19 cellular contexts compared by ENCODE assay signal in the genomic region with DNA sequence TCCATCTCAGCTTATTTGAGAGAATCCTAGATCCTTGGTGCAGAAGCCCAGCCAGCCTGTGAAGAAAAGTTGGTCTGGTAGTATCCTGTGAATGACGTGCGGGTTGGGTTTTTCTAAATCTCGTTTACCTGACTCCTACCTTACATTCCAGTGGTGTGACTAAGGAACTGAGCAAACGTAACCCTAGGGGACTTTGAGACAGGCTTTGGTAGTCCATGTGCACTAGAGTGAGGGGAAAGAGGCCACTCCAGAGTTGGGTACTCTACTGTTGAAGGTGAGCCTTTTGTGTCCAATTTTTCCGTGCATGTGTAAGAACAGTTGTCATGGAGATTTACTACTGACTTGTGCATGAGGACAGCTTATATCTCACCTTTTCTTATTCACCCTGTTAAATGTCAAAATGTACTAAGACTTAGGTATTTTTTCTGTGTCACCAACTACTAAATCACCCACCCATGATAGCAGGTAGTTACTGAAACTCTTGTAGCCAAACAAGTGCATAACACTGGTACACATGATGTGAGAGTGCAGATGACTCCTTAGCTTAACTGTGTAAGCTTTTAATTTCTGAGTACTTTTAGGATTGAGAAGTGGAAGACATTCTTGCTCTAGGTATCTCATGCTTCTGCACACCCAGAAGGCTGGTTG. TPM values are rescaled to one million over a fixed set of nuclear protein-coding genes. Genes with fewer than 3 reads are reported as not detected.
DNase-seq lines count a peak whose midpoint lies in the region; ATAC-seq and TF ChIP-seq lines count a peak whose summit lies in the region.
"Had no signal": no experiment of that assay in that cellular context is flagged by ENCODE, and none has a peak within 500 bp of the region (broad histone marks: within the 10 kb centered on the region; RNA-seq: fewer than 3 reads in every experiment).

No MANE protein-coding gene starts in this region.

- H3K4me3 Mint-ChIP-seq in MCF 10A (ENCODE audit: unreplicated experiment) (no peak overlapping the region), activated B cell treated with CpG ODN at 0.5 μM for 24 hours (no peak overlapping the region)

- H3K27me3 Mint-ChIP-seq in MCF 10A (ENCODE audit: insufficient read depth, unreplicated experiment) (no peaks in the 10 kb centered on the region), activated B cell treated with CpG ODN at 0.5 μM for 24 hours (no peaks in the 10 kb centered on the region)

- POLR2A ChIA-PET in MCF 10A (lab: Yijun Ruan, JAX) (interaction anchor here (0.9 to 1.2 kb wide), 3 partner anchors 9 to 23 kb away, joined by 3 to 4 read pairs (median 3); no protein-coding TSS in a partner anchor), activated B cell treated with CpG ODN at 0.5 μM for 24 hours (lab: Charles Lee) (interaction anchor here (1.0 kb wide), 1 partner anchor 62 kb away, joined by 3 read pairs; no protein-coding TSS in a partner anchor)

- peaks cover 85% of the 10 kb centered on the region for H3K36me3 Mint-ChIP-seq in MCF 10A (ENCODE audit: insufficient read depth, unreplicated experiment)
- H3K36me3 Mint-ChIP-seq in activated B cell treated with CpG ODN at 0.5 μM for 24 hours (ENCODE audit: low read depth): peaks cover 65% of the 10 kb centered on the region

- no peaks in the 10 kb centered on the region for H3K9me3 ChIP-seq in mammary epithelial cell (replicated peaks; ENCODE audit: insufficient read depth, low read length)
- no peaks in the 10 kb centered on the region for H3K9me3 ChIP-seq in left lung
- no peaks in the 10 kb centered on the region for H3K9me3 ChIP-seq in upper lobe of right lung
- H3K9me3 ChIP-seq: adrenal gland, right atrium auricular region had no signal

- CTCF ChIA-PET in mammary epithelial cell (lab: Charles Lee; ENCODE audit: low non-redundant PET) (interaction anchor here (0.7 kb wide), 1 partner anchor 106 kb away, joined by 3 read pairs; no protein-coding TSS in a partner anchor), MCF 10A (lab: Yijun Ruan, JAX) (interaction anchor here (0.6 to 4.8 kb wide), 9 partner anchors 8 to 228 kb away, joined by 3 to 26 read pairs (median 5); no protein-coding TSS in a partner anchor), activated B cell treated with CpG ODN at 0.5 μM for 24 hours (lab: Charles Lee) (interaction anchor here (1.0 kb wide), 1 partner anchor 24 kb away, joined by 3 read pairs; no protein-coding TSS in a partner anchor)

- H3K9me3 Mint-ChIP-seq in MCF 10A (ENCODE audit: unreplicated experiment) (no peaks in the 10 kb centered on the region), activated B cell treated with CpG ODN at 0.5 μM for 24 hours (no peaks in the 10 kb centered on the region)

- no peak overlapping the region for H3K4me2 ChIP-seq in mammary epithelial cell (ENCODE audit: insufficient read depth, low read depth, low read length)

- dilution Hi-C loops in mammary epithelial cell (cut with HindIII; ENCODE audit: low sequenced_read_pairs): no loop called here

- BruUV-seq in mammary epithelial cell (replicated peaks; lab: Mats Ljungman, UMichigan) (no TSS peak), MCF 10A (replicated peaks; lab: Mats Ljungman, UMichigan) (no TSS peak)

- H2AFZ ChIP-seq in mammary epithelial cell (ENCODE audit: low read depth, low read length): no peak overlapping the region

- H3K27me3 ChIP-seq in mammary epithelial cell (ENCODE audit: insufficient read depth, low read length) (no peaks in the 10 kb centered on the region), left lung (no peaks in the 10 kb centered on the region), upper lobe of right lung (no peaks in the 10 kb centered on the region)
- H3K27me3 ChIP-seq: adrenal gland, right atrium auricular region had no signal

- WGBS in mammary epithelial cell (ENCODE audit: low coverage, missing lambda C conversion rate): 51% methylated on average over 5 of the region's 5 CpGs

- intact Hi-C loops in mammary epithelial cell (cut with micrococcal nuclease) (no loop called here), MCF 10A (cut with micrococcal nuclease) (no loop called here), activated B cell treated with CpG ODN at 0.5 μM for 24 hours (cut with micrococcal nuclease) (no loop called here), left lung (cut with DNase I) (no loop called here), upper lobe of right lung (cut with DNase I) (no loop called here)

- H3K4me1 ChIP-seq in mammary epithelial cell (ENCODE audit: insufficient read depth, low read length) (peaks cover 7% of the 10 kb centered on the region), left lung (no peaks in the 10 kb centered on the region), upper lobe of right lung (no peaks in the 10 kb centered on the region)
- H3K4me1 ChIP-seq: adrenal gland, right atrium auricular region had no signal

- TF ChIP-seq CTCF in mammary epithelial cell (conservative IDR thresholded peaks at IDR 0.05 in 1 of 2, IDR thresholded peaks at IDR 0.05 in 1 of 2; ENCODE audit: extremely low read depth in 1 of 2, insufficient read depth in 1 of 2, low read depth in 1 of 2, low read length in 2 of 2) (no peak), MCF 10A (IDR thresholded peaks at IDR 0.05; ENCODE audit: unreplicated experiment) (no peak), activated B cell treated with CpG ODN at 0.5 μM for 24 hours (IDR thresholded peaks at IDR 0.05) (no peak), left lung (IDR thresholded peaks at IDR 0.05) (no peak), upper lobe of right lung (IDR thresholded peaks at IDR 0.05) (no peak)

- H3K4me1 Mint-ChIP-seq in MCF 10A (ENCODE audit: insufficient read depth, unreplicated experiment) (peaks cover 5% of the 10 kb centered on the region), activated B cell treated with CpG ODN at 0.5 μM for 24 hours (peaks cover 12% of the 10 kb centered on the region)

- DNase-seq in mammary epithelial cell (peak; percentile 58), MCF 10A (ENCODE audit: unreplicated experiment) (no peak), activated B cell treated with CpG ODN at 0.5 μM for 24 hours (no peak), left lung (no peak), upper lobe of right lung (no peak), NCI-H2107 (lab: John Stamatoyannopoulos, UW) (no peak), amniotic stem cell (lab: John Stamatoyannopoulos, UW) (no peak)
- DNase-seq: activated CD4-positive, alpha-beta T cell treated with anti-CD3 and anti-CD28 coated beads for 4 hours; activated T-cell treated with anti-CD3 and anti-CD28 coated beads for 4 hours; adrenal gland; effector CD8-positive, alpha-beta T cell; hippocampal formation; left cardiac atrium; NCI-H1048; NCI-H2081 treated with DMSO at 0.1 percent for 48 hours; NCI-H69 had no signal

- peaks cover 7% of the 10 kb centered on the region for H3K79me2 ChIP-seq in mammary epithelial cell (ENCODE audit: insufficient read depth, low read length)

- H3K9ac ChIP-seq in mammary epithelial cell (ENCODE audit: insufficient read depth, low read length): no peak overlapping the region

- H3K27ac Mint-ChIP-seq in MCF 10A (ENCODE audit: low read depth, unreplicated experiment) (no peak overlapping the region), activated B cell treated with CpG ODN at 0.5 μM for 24 hours (peak overlapping the region; percentile 25)

- ATAC-seq in activated B cell treated with CpG ODN at 0.5 μM for 24 hours (ENCODE audit: low read depth) (no peak), left lung (peak; percentile 86), upper lobe of right lung (peak; percentile 73), GM19467 (IDR thresholded peaks at IDR 0.05; ENCODE audit: unreplicated experiment) (no peak)
- ATAC-seq: left cardiac atrium, SK-N-SH treated with all-trans-retinoic acid at 6 μM for 48 hours had no signal

- peaks cover 40% of the 10 kb centered on the region for H3K36me3 ChIP-seq in mammary epithelial cell (ENCODE audit: insufficient read depth, low read length)
- peaks cover 6 to 92% of the 10 kb centered on the region in 2 donors for H3K36me3 ChIP-seq in left lung
- H3K36me3 ChIP-seq in upper lobe of right lung: peaks cover 92% of the 10 kb centered on the region

- in situ Hi-C loops in mammary epithelial cell (cut with MboI; ENCODE audit: low sequenced_read_pairs in 2 of 2): no loop called here

- H3K4me3 ChIP-seq in mammary epithelial cell (replicated peaks in 1 of 3; ENCODE audit: insufficient read depth in 1 of 3, low read depth in 2 of 3, low read length in 3 of 3): no peak overlapping the region
- H3K4me3 ChIP-seq in left lung: no peak overlapping the region
- H3K4me3 ChIP-seq in upper lobe of right lung: no peak overlapping the region
- H3K4me3 ChIP-seq: adrenal gland, right atrium auricular region had no signal

- H3K27ac ChIP-seq in mammary epithelial cell (ENCODE audit: insufficient read depth, low read depth, low read length) (no peak overlapping the region), left lung (no peak overlapping the region), upper lobe of right lung (no peak overlapping the region)
- H3K27ac ChIP-seq: adrenal gland, right atrium auricular region had no signal

- no peaks in the 10 kb centered on the region for H4K20me1 ChIP-seq in mammary epithelial cell (ENCODE audit: insufficient read depth, low read length)

RNA-seq across cellular contexts. Expression of a gene that starts 26.3 kb away (rescaled TPM):
- total RNA-seq in mammary epithelial cell (10 to 100 TPM; 74.3 to 75.8 TPM), MCF 10A (2022) (33.2 and 48.1 TPM in 2 replicates), activated B cell treated with CpG ODN at 0.5 μM for 24 hours (61.1 and 61.8 TPM in 2 replicates), left lung (100 to 1,000 TPM in 1 of 2 donors, 10 to 100 TPM in 1; 64.9 to 121 TPM), upper lobe of right lung (120 TPM)
- 34.9 TPM for polyA plus RNA-seq in mammary epithelial cell
- 170 TPM for polyA minus RNA-seq in mammary epithelial cell

Comparison
In these comparisons a context has a peak if more than half of its experiments do, and no peak if none do; other contexts are left out.
1. ATAC-seq: peak in left lung (single experiment) and upper lobe of right lung (single experiment); none in activated B cell treated with CpG ODN at 0.5 μM for 24 hours (single experiment) and GM19467 (single experiment).